In genomic region chr2:74735009-74735408, GRCh38 we compare ENCODE assay signal across 19 cellular contexts.
DNase-seq lines count a peak whose midpoint lies in the region; ATAC-seq lines count a peak whose summit lies in the region.
"Had no signal": no experiment of that assay in that cellular context is flagged by ENCODE, and none has a peak within 500 bp of the region (broad histone marks: within the 10 kb centered on the region; RNA-seq: fewer than 3 reads in every experiment).

No MANE protein-coding gene starts in this region.

- ATAC-seq in stimulated activated effector memory CD8-positive, alpha-beta T cell treated with anti-CD3 and anti-CD28 coated beads, Interleukin-12 subunit alpha, Interleukin-12 subunit beta, amount 100 ng/mL, for 72 hours: no peak
- no peak for ATAC-seq in HG03354 (IDR thresholded peaks at IDR 0.05; ENCODE audit: poor library complexity, severe bottlenecking, unreplicated experiment)
- ATAC-seq: body of pancreas, natural killer cell had no signal

- WGBS in ectodermal cell, 2 experiments: 87 to 94% methylated on average over 2 of the region's 2 CpGs

- H3K4me3 ChIP-seq in HUES48 (ENCODE audit: low read depth, low read length) (no peak overlapping the region), ectodermal cell (ENCODE audit: insufficient read depth, low read depth, low read length) (no peak overlapping the region)
- H3K4me3 ChIP-seq: body of pancreas, upper lobe of left lung had no signal

- no peak overlapping the region for H3K27ac Mint-ChIP-seq in stimulated activated effector memory CD8-positive, alpha-beta T cell treated with anti-CD3 and anti-CD28 coated beads, Interleukin-12 subunit alpha, Interleukin-12 subunit beta, amount 100 ng/mL, for 72 hours
- H3K27ac Mint-ChIP-seq: natural killer cell; stimulated activated naive CD8-positive, alpha-beta T cell treated with anti-CD3 and anti-CD28 coated beads, Interleukin-15, Interleukin-2, amounts not matched to agents 100 ng/mL and 50 ng/mL, for 24 hours had no signal

- H3K4me1 ChIP-seq in HUES48 (ENCODE audit: control insufficient read depth, insufficient read depth, low read length) (peaks cover 15% of the 10 kb centered on the region), ectodermal cell (ENCODE audit: control insufficient read depth, insufficient read depth, low read length) (peaks cover 5% of the 10 kb centered on the region)
- H3K4me1 ChIP-seq: body of pancreas, upper lobe of left lung had no signal

- no peaks in the 10 kb centered on the region for H3K36me3 ChIP-seq in HUES48 (ENCODE audit: control insufficient read depth, insufficient read depth, low read length)
- no peaks in the 10 kb centered on the region for H3K36me3 ChIP-seq in ectodermal cell (ENCODE audit: control insufficient read depth, insufficient read depth, low read length)
- H3K36me3 ChIP-seq: upper lobe of left lung had no signal

- no peak overlapping the region for H3K4me3 Mint-ChIP-seq in stimulated activated effector memory CD8-positive, alpha-beta T cell treated with anti-CD3 and anti-CD28 coated beads, Interleukin-12 subunit alpha, Interleukin-12 subunit beta, amount 100 ng/mL, for 72 hours
- H3K4me3 Mint-ChIP-seq: natural killer cell; stimulated activated naive CD8-positive, alpha-beta T cell treated with anti-CD3 and anti-CD28 coated beads, Interleukin-15, Interleukin-2, amounts not matched to agents 100 ng/mL and 50 ng/mL, for 24 hours had no signal

- H3K9me3 ChIP-seq in HUES48 (ENCODE audit: control insufficient read depth, insufficient read depth, low read length) (peaks cover 12% of the 10 kb centered on the region), ectodermal cell (ENCODE audit: control insufficient read depth, low read length) (peaks cover 2% of the 10 kb centered on the region)
- H3K9me3 ChIP-seq: body of pancreas, upper lobe of left lung had no signal

- no peaks in the 10 kb centered on the region for H3K36me3 Mint-ChIP-seq in stimulated activated effector memory CD8-positive, alpha-beta T cell treated with anti-CD3 and anti-CD28 coated beads, Interleukin-12 subunit alpha, Interleukin-12 subunit beta, amount 100 ng/mL, for 72 hours

- H3K4me1 Mint-ChIP-seq in stimulated activated effector memory CD8-positive, alpha-beta T cell treated with anti-CD3 and anti-CD28 coated beads, Interleukin-12 subunit alpha, Interleukin-12 subunit beta, amount 100 ng/mL, for 72 hours: no peaks in the 10 kb centered on the region
- H3K4me1 Mint-ChIP-seq: natural killer cell had no signal

- peaks cover 9% of the 10 kb centered on the region for H3K9me3 Mint-ChIP-seq in stimulated activated effector memory CD8-positive, alpha-beta T cell treated with anti-CD3 and anti-CD28 coated beads, Interleukin-12 subunit alpha, Interleukin-12 subunit beta, amount 100 ng/mL, for 72 hours

- peak overlapping the region; percentile 76 for H3K27ac ChIP-seq in HUES48 (ENCODE audit: low read depth, low read length)
- peak overlapping the region; percentile 47 for H3K27ac ChIP-seq in ectodermal cell (ENCODE audit: insufficient read depth, low read depth, low read length, poor library complexity, severe bottlenecking)
- H3K27ac ChIP-seq: body of pancreas, upper lobe of left lung had no signal

- H3K9ac ChIP-seq in HUES48 (ENCODE audit: low read depth, low read length): no peak overlapping the region

- H3K27me3 ChIP-seq in HUES48 (ENCODE audit: control insufficient read depth, insufficient read depth, low read length): no peaks in the 10 kb centered on the region
- no peaks in the 10 kb centered on the region for H3K27me3 ChIP-seq in ectodermal cell (ENCODE audit: control insufficient read depth, insufficient read depth, low read length, poor library complexity, severe bottlenecking)
- H3K27me3 ChIP-seq: body of pancreas, upper lobe of left lung had no signal

- DNase-seq in DMS53 (lab: John Stamatoyannopoulos, UW): peak; percentile 35
- DNase-seq in DMS53 treated with DMSO at 0.1 percent for 48 hours (lab: John Stamatoyannopoulos, UW; ENCODE audit: unreplicated experiment): no peak
- peak; percentile 4 to 49 for DNase-seq in lung microvascular endothelial cell (ENCODE audit: low read depth in 2 of 2)
- DNase-seq in stimulated activated effector memory CD8-positive, alpha-beta T cell treated with anti-CD3 and anti-CD28 coated beads, Interleukin-12 subunit alpha, Interleukin-12 subunit beta, amount 100 ng/mL, for 72 hours (ENCODE audit: low spot score in 2 of 2): no peak
- no peak for DNase-seq in activated CD8-positive, alpha-beta memory T cell treated with anti-CD3 and anti-CD28 coated beads, Interleukin-2, amount 50 U/mL, for 48 hours
- DNase-seq: activated naive CD4-positive, alpha-beta T cell treated with anti-CD3 and anti-CD28 coated beads, Interleukin-2, amount 50 U/mL, for 16 hours; C1 segment of cervical spinal cord; cortex of kidney; erythroblast; islet precursor cell; mesenchymal stem cell; natural killer cell; SW 1271; upper lobe of left lung had no signal

Comparison
In these comparisons a context has a peak if more than half of its experiments do, and no peak if none do; other contexts are left out.
1. DNase-seq: peak in DMS53 (single experiment) and lung microvascular endothelial cell (2 of 2); none in DMS53 treated with DMSO at 0.1 percent for 48 hours (single experiment), stimulated activated effector memory CD8-positive, alpha-beta T cell treated with anti-CD3 and anti-CD28 coated beads, Interleukin-12 subunit alpha, Interleukin-12 subunit beta, amount 100 ng/mL, for 72 hours (0 of 2) and activated CD8-positive, alpha-beta memory T cell treated with anti-CD3 and anti-CD28 coated beads, Interleukin-2, amount 50 U/mL, for 48 hours (single experiment).